Comparison of ENCODE assay signal across 1 cellular context in the genomic region with DNA sequence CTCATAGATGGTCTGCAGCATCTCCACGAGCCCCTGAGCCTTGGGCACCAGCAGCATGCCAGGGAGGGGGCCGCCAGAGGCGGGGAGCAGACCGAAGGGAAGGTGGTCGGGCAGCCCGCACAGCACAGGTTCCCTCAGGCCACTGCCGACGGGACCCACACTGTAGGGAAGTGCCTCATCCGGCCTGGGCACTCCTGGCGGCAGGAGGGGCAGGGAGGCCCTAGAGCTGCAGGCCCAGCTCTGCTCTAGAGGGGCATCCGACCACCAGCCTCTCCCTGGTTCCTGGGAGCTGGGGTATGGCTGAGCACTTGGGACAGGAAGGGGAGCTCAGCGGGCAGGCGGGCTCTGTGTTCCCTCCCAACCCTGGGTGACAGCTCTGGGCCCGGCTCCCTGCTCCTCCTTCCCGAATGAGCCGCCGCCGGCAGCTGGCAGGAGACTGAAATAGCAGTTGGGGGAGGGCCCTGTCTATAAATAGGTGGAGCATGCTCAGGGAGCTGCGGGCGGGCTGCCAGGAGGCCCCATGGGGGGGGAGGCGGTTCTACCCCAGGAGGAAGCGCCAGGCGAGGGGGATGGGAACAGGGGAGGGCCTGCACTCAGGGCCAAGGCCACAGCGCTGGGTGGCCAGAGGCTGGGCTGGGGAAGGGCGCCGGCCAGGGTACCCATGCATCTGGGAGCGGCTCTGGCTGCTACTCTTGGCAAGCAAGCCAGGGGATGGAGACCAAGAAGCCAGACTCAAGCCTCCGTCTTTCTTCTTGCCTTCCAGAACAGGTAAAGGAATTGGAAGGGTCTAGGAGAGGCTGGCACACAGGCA.
A peak's percentile ranks its signal among the peaks of the same experiment; 100 is the strongest.
TF ChIP-seq lines count a peak whose summit lies in the region.

No MANE protein-coding gene starts in this region.

TF ChIP-seq in HepG2, 621 proteins besides CTCF, POLR2A, EP300 and RAD21 (continued from another document and continues in another):
- TF ChIP-seq, protein P1, sequence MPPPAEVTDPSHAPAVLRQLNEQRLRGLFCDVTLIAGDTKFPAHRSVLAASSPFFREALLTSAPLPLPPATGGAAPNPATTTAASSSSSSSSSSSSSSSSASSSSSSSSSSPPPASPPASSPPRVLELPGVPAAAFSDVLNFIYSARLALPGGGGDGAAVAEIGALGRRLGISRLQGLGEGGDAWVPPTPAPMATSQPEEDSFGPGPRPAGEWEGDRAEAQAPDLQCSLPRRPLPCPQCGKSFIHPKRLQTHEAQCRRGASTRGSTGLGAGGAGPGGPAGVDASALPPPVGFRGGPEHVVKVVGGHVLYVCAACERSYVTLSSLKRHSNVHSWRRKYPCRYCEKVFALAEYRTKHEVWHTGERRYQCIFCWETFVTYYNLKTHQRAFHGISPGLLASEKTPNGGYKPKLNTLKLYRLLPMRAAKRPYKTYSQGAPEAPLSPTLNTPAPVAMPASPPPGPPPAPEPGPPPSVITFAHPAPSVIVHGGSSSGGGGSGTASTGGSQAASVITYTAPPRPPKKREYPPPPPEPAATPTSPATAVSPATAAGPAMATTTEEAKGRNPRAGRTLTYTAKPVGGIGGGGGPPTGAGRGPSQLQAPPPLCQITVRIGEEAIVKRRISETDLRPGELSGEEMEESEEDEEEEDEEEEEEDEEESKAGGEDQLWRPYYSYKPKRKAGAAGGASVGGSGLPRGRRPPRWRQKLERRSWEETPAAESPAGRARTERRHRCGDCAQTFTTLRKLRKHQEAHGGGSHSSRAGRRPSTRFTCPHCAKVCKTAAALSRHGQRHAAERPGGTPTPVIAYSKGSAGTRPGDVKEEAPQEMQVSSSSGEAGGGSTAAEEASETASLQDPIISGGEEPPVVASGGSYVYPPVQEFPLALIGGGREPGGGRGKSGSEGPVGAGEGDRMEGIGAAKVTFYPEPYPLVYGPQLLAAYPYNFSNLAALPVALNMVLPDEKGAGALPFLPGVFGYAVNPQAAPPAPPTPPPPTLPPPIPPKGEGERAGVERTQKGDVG (CRISPR knock-in tag; IDR thresholded peaks at IDR 0.05; ENCODE audit: borderline replicate concordance) = peak; percentile 98
- TF ChIP-seq KDM5A (IDR thresholded peaks at IDR 0.05; ENCODE audit: borderline replicate concordance, low read length) (peak; percentile 60; the same call in 1 of the 2 replicates), NR2F2 (IDR thresholded peaks at IDR 0.05; ENCODE audit: borderline replicate concordance, low read depth) (peak; percentile 81; the same call in 1 of the 2 replicates), FOXA1 (IDR thresholded peaks at IDR 0.05) (no peak), FOXA1 (CRISPR knock-in tag; IDR thresholded peaks at IDR 0.05) (peak; percentile 46; the same call in 1 of the 2 replicates), TRIM24 (CRISPR knock-in tag; IDR thresholded peaks at IDR 0.05) (no peak), BORCS8-MEF2B (CRISPR knock-in tag; IDR thresholded peaks at IDR 0.05) (peak; percentile 98), RCOR2 (CRISPR knock-in tag; IDR thresholded peaks at IDR 0.05) (peak; percentile 97), SAFB2 (CRISPR knock-in tag; IDR thresholded peaks at IDR 0.05; ENCODE audit: borderline replicate concordance, low read depth) (no peak; the same call in 1 of the 2 replicates), ZFP1 (CRISPR knock-in tag; IDR thresholded peaks at IDR 0.05) (peak; percentile 88), FOXK1 (CRISPR knock-in tag; IDR thresholded peaks at IDR 0.05; ENCODE audit: borderline replicate concordance, low read depth) (peak; percentile 95), ZNF879 (CRISPR knock-in tag; IDR thresholded peaks at IDR 0.05) (peak; percentile 69; the same call in 1 of the 2 replicates), ZNF230 (CRISPR knock-in tag; IDR thresholded peaks at IDR 0.05) (peak; percentile 95), ZNF468 (CRISPR knock-in tag; IDR thresholded peaks at IDR 0.05) (0 out of 2 replicates have a peak, but pooled peaks have one; percentile 50), HOXA9 (CRISPR knock-in tag; IDR thresholded peaks at IDR 0.05; ENCODE audit: borderline replicate concordance) (0 out of 2 replicates have a peak, but pooled peaks have one; percentile 75), NFRKB (IDR thresholded peaks at IDR 0.05) (no peak), ZNF616 (CRISPR knock-in tag; IDR thresholded peaks at IDR 0.05; ENCODE audit: low read depth) (peak; percentile 82), CHD2 (IDR thresholded peaks at IDR 0.05; ENCODE audit: low read depth, low read length) (peak; percentile 84), HDAC1 (CRISPR knock-in tag; IDR thresholded peaks at IDR 0.05) (peak; percentile 99), FOSL2 (CRISPR knock-in tag; IDR thresholded peaks at IDR 0.05) (peak; percentile 86), ZNF207 (IDR thresholded peaks at IDR 0.05; ENCODE audit: borderline replicate concordance) (no peak), SNAPC2 (CRISPR knock-in tag; IDR thresholded peaks at IDR 0.05) (no peak; the same call in none of the 2 replicates), ZNF20 (CRISPR knock-in tag; IDR thresholded peaks at IDR 0.05) (no peak), ZNF790 (CRISPR knock-in tag; IDR thresholded peaks at IDR 0.05; ENCODE audit: borderline replicate concordance) (peak; percentile 90; the same call in 1 of the 2 replicates), ZKSCAN8 (CRISPR knock-in tag; IDR thresholded peaks at IDR 0.05; ENCODE audit: borderline replicate concordance) (peak; percentile 95), NCOA1 (CRISPR knock-in tag; IDR thresholded peaks at IDR 0.05) (peak; percentile 85; the same call in 1 of the 2 replicates), MAFF (IDR thresholded peaks at IDR 0.05; ENCODE audit: low read depth, low read length) (no peak), NCOA5 (CRISPR knock-in tag; IDR thresholded peaks at IDR 0.05) (no peak), ZBTB20 (CRISPR knock-in tag; IDR thresholded peaks at IDR 0.05; ENCODE audit: borderline replicate concordance, low read depth) (peak; percentile 95), SRSF9 (IDR thresholded peaks at IDR 0.05; ENCODE audit: borderline replicate concordance, insufficient read depth, low read depth, low read length, poor library complexity, severe bottlenecking) (no peak)
- TF ChIP-seq, protein P2, sequence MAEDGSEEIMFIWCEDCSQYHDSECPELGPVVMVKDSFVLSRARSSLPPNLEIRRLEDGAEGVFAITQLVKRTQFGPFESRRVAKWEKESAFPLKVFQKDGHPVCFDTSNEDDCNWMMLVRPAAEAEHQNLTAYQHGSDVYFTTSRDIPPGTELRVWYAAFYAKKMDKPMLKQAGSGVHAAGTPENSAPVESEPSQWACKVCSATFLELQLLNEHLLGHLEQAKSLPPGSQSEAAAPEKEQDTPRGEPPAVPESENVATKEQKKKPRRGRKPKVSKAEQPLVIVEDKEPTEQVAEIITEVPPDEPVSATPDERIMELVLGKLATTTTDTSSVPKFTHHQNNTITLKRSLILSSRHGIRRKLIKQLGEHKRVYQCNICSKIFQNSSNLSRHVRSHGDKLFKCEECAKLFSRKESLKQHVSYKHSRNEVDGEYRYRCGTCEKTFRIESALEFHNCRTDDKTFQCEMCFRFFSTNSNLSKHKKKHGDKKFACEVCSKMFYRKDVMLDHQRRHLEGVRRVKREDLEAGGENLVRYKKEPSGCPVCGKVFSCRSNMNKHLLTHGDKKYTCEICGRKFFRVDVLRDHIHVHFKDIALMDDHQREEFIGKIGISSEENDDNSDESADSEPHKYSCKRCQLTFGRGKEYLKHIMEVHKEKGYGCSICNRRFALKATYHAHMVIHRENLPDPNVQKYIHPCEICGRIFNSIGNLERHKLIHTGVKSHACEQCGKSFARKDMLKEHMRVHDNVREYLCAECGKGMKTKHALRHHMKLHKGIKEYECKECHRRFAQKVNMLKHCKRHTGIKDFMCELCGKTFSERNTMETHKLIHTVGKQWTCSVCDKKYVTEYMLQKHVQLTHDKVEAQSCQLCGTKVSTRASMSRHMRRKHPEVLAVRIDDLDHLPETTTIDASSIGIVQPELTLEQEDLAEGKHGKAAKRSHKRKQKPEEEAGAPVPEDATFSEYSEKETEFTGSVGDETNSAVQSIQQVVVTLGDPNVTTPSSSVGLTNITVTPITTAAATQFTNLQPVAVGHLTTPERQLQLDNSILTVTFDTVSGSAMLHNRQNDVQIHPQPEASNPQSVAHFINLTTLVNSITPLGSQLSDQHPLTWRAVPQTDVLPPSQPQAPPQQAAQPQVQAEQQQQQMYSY (CRISPR knock-in tag; IDR thresholded peaks at IDR 0.05) = no peak
- TF ChIP-seq, protein P3, sequence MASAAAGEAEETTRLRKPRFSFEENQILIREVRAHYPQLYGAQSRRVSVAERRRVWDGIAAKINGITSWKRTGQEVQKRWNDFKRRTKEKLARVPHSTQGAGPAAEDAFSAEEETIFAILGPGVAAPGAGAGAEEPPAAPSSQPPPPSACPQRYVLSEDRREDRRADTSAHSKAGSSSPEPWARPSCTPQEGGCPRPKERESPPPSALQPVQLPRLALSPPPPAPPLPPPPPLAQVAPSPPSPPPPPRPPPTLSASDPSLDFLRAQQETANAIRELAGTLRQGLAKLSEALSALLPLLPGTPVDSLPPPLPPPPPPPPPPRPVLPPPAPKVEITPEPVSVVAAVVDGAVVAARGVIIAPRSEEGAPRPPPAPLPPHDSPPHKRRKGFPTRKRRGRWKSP (CRISPR knock-in tag; IDR thresholded peaks at IDR 0.05) = peak; percentile 96
- TF ChIP-seq, protein P4, sequence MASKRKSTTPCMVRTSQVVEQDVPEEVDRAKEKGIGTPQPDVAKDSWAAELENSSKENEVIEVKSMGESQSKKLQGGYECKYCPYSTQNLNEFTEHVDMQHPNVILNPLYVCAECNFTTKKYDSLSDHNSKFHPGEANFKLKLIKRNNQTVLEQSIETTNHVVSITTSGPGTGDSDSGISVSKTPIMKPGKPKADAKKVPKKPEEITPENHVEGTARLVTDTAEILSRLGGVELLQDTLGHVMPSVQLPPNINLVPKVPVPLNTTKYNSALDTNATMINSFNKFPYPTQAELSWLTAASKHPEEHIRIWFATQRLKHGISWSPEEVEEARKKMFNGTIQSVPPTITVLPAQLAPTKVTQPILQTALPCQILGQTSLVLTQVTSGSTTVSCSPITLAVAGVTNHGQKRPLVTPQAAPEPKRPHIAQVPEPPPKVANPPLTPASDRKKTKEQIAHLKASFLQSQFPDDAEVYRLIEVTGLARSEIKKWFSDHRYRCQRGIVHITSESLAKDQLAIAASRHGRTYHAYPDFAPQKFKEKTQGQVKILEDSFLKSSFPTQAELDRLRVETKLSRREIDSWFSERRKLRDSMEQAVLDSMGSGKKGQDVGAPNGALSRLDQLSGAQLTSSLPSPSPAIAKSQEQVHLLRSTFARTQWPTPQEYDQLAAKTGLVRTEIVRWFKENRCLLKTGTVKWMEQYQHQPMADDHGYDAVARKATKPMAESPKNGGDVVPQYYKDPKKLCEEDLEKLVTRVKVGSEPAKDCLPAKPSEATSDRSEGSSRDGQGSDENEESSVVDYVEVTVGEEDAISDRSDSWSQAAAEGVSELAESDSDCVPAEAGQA (IDR thresholded peaks at IDR 0.05; ENCODE audit: low read depth) = peak; percentile 74
- TF ChIP-seq, protein P4 (CRISPR knock-in tag; IDR thresholded peaks at IDR 0.05; ENCODE audit: borderline replicate concordance) = no peak
- TF ChIP-seq, protein P5, sequence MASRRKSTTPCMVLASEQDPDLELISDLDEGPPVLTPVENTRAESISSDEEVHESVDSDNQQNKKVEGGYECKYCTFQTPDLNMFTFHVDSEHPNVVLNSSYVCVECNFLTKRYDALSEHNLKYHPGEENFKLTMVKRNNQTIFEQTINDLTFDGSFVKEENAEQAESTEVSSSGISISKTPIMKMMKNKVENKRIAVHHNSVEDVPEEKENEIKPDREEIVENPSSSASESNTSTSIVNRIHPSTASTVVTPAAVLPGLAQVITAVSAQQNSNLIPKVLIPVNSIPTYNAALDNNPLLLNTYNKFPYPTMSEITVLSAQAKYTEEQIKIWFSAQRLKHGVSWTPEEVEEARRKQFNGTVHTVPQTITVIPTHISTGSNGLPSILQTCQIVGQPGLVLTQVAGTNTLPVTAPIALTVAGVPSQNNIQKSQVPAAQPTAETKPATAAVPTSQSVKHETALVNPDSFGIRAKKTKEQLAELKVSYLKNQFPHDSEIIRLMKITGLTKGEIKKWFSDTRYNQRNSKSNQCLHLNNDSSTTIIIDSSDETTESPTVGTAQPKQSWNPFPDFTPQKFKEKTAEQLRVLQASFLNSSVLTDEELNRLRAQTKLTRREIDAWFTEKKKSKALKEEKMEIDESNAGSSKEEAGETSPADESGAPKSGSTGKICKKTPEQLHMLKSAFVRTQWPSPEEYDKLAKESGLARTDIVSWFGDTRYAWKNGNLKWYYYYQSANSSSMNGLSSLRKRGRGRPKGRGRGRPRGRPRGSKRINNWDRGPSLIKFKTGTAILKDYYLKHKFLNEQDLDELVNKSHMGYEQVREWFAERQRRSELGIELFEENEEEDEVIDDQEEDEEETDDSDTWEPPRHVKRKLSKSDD (CRISPR knock-in tag; IDR thresholded peaks at IDR 0.05; ENCODE audit: low read depth) = peak; percentile 91
- TF ChIP-seq, protein P6, sequence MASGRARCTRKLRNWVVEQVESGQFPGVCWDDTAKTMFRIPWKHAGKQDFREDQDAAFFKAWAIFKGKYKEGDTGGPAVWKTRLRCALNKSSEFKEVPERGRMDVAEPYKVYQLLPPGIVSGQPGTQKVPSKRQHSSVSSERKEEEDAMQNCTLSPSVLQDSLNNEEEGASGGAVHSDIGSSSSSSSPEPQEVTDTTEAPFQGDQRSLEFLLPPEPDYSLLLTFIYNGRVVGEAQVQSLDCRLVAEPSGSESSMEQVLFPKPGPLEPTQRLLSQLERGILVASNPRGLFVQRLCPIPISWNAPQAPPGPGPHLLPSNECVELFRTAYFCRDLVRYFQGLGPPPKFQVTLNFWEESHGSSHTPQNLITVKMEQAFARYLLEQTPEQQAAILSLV (CRISPR knock-in tag; IDR thresholded peaks at IDR 0.05; ENCODE audit: borderline replicate concordance) = peak; percentile 94
